ENCODE assay signal across 15 cellular contexts in genomic region chr17:41612376-41613160, GRCh38. TPM values are rescaled to one million over a fixed set of nuclear protein-coding genes. Genes with fewer than 3 reads are reported as not detected.
DNase-seq lines count a peak whose midpoint lies in the region; ATAC-seq, FAIRE-seq and TF ChIP-seq lines count a peak whose summit lies in the region.
"Not testable (repeated sequence)": the region's sequence is repeated elsewhere in the genome, so short reads cannot be mapped to it uniquely, and the experiment has no call there.
"Had no signal": no experiment of that assay in that cellular context is flagged by ENCODE, and none has a peak within 500 bp of the region (broad histone marks: within the 10 kb centered on the region; RNA-seq: fewer than 3 reads in every experiment).

KRT16 (minus strand) TSS chr17:41612767; CDS start chr17:41612688, 79 bp downstream.

- H3K9ac ChIP-seq in astrocyte (ENCODE audit: low read length), result not testable (repeated sequence)

- DNase-seq in Daoy (ENCODE audit: low read depth), result peak; percentile 77
- peak; percentile 66 for DNase-seq in HPDE6-E6E7 (ENCODE audit: extremely low spot score)
- DNase-seq in RPMI7951 (ENCODE audit: low read depth), result peak; percentile 89
- peak; percentile 21 for DNase-seq in astrocyte (ENCODE audit: low read depth)
- DNase-seq in left lung, result not testable (repeated sequence)
- peak; percentile 53 for DNase-seq in sigmoid colon

- H3K4me2 ChIP-seq in astrocyte (ENCODE audit: low read length), result peak within 1 kb of the TSS; percentile 11

- FAIRE-seq in astrocyte (lab: Jason Lieb, UNC), result not testable (repeated sequence)

- H3K27me3 ChIP-seq in astrocyte (ENCODE audit: insufficient read depth, low read length), result not testable (repeated sequence)
- H3K27me3 ChIP-seq in left lung, result peaks cover 0 to 52% of the 10 kb centered on the region in 2 donors
- peaks cover 0 to 13% (median 0%) of the 10 kb centered on the region in 3 donors for H3K27me3 ChIP-seq in sigmoid colon

- not testable (repeated sequence) for H2AFZ ChIP-seq in astrocyte (ENCODE audit: low read depth, low read length)

- intact Hi-C loops in left lung (cut with DNase I); sigmoid colon (cut with DNase I): not testable (repeated sequence)

- not testable (repeated sequence) for H3K9me3 Mint-ChIP-seq in astrocyte (ENCODE audit: unreplicated experiment)

- 77 to 83% methylated on average over 31 of the region's 31 CpGs for WGBS in sigmoid colon, 2 donors

- H3K4me3 ChIP-seq in astrocyte (ENCODE audit: insufficient read depth, low read depth, low read length); left lung; sigmoid colon: not testable (repeated sequence)

- not testable (repeated sequence) for H3K27ac ChIP-seq in astrocyte (ENCODE audit: low read depth, low read length); left lung; sigmoid colon

- H3K9me3 ChIP-seq in astrocyte (ENCODE audit: insufficient read depth, low read depth, low read length); left lung; sigmoid colon: not testable (repeated sequence)

- not testable (repeated sequence) for TF ChIP-seq EP300 in sigmoid colon (IDR thresholded peaks at IDR 0.05)

- ATAC-seq in esophagus mucosa, result peak; percentile 84
- peak; percentile 31 for ATAC-seq in left lung

- peaks cover 29% of the 10 kb centered on the region for H3K27me3 Mint-ChIP-seq in astrocyte (ENCODE audit: low read depth, unreplicated experiment)

- not testable (repeated sequence) for H3K4me3 Mint-ChIP-seq in astrocyte (ENCODE audit: unreplicated experiment)

- H3K36me3 ChIP-seq in astrocyte (ENCODE audit: insufficient read depth, low read length); left lung; sigmoid colon: not testable (repeated sequence)

- not testable (repeated sequence) for H4K20me1 ChIP-seq in astrocyte (ENCODE audit: insufficient read depth, low read length)

- not testable (repeated sequence) for H3K79me2 ChIP-seq in astrocyte (ENCODE audit: insufficient read depth, low read length)

- H3K27ac Mint-ChIP-seq in astrocyte (ENCODE audit: unreplicated experiment), result not testable (repeated sequence)

- H3K4me1 ChIP-seq in astrocyte (ENCODE audit: insufficient read depth, low read length); left lung; sigmoid colon: not testable (repeated sequence)

- H3K4me1 Mint-ChIP-seq in astrocyte (ENCODE audit: low read depth, unreplicated experiment), result not testable (repeated sequence)

- not testable (repeated sequence) for TF ChIP-seq POLR2A in sigmoid colon (IDR thresholded peaks at IDR 0.05)

- H3K36me3 Mint-ChIP-seq in astrocyte (ENCODE audit: low read depth, unreplicated experiment), result not testable (repeated sequence)

- TF ChIP-seq CTCF in astrocyte (IDR thresholded peaks at IDR 0.05; ENCODE audit: insufficient read depth, low read depth, low read length); left lung (IDR thresholded peaks at IDR 0.05); sigmoid colon (IDR thresholded peaks at IDR 0.05): not testable (repeated sequence)

RNA-seq across cellular contexts. Expression of gene KRT16, which starts in this region (rescaled TPM):
- total RNA-seq in Daoy (2014; rRNA removed; shearing (Covaris generic)), result 1.0 TPM in 1 of 2 replicates, not detected in the other
- total RNA-seq in RPMI7951 (2014; rRNA removed; shearing (Covaris generic)), result 0.72 and 0.88 TPM in 2 replicates
- total RNA-seq in astrocyte (0.79 and 1.3 TPM in 2 replicates), esophagus mucosa (2,310 TPM), left lung (1 to 10 TPM in 1 of 2 donors, under 1 TPM in 1; 0.65 to 1.0 TPM), sigmoid colon (under 1 TPM in 1 of 4 donors, not detected in 3; 0.83 TPM)
- polyA plus RNA-seq in sigmoid colon, result under 1 TPM in 2 of 3 donors, not detected in 1; 0.09 to 0.60 TPM
- total RNA-seq: activated naive CD8-positive, alpha-beta T cell treated with anti-CD3 and anti-CD28 coated beads, Interleukin-2, amount 10 ng/mL, durations not matched to agents 7 days and 5 days; activated T-helper 2 cell treated with anti-CD3 and anti-CD28 coated beads, Interferon-gamma antibody, Interleukin-2, Interleukin-4, amounts not matched to agents 10 μg/mL and 5 μg/mL and 100 μg/mL, durations not matched to agents 14 hours and 24 hours and 36 hours; cardiac septum; CD8-positive, alpha-beta memory T cell; left lobe of liver; SK-MEL-5; T-helper 17 cell had no signal
- polyA plus RNA-seq: CD8-positive, alpha-beta memory T cell; neural cell had no signal

Comparison
In these comparisons a context has a peak if more than half of its experiments do, and no peak if none do; other contexts are left out.
1. RNA of gene KRT16 (total RNA-seq): 2,310 TPM in esophagus mucosa (single experiment); 1.0 TPM in Daoy, 0.65 to 1.0 TPM in left lung, 0.79 to 1.3 TPM in astrocyte, 0.72 to 0.88 TPM in RPMI7951 and 0.83 TPM in sigmoid colon; every median in the first group is over 100 times any median in the second.
2. Peak in DNase-seq in RPMI7951; RNA of the gene not detected or under 1 TPM.
3. Peak in DNase-seq in sigmoid colon; RNA of the gene not detected or under 1 TPM.